13 cellular contexts compared by ENCODE assay signal in the genomic region with DNA sequence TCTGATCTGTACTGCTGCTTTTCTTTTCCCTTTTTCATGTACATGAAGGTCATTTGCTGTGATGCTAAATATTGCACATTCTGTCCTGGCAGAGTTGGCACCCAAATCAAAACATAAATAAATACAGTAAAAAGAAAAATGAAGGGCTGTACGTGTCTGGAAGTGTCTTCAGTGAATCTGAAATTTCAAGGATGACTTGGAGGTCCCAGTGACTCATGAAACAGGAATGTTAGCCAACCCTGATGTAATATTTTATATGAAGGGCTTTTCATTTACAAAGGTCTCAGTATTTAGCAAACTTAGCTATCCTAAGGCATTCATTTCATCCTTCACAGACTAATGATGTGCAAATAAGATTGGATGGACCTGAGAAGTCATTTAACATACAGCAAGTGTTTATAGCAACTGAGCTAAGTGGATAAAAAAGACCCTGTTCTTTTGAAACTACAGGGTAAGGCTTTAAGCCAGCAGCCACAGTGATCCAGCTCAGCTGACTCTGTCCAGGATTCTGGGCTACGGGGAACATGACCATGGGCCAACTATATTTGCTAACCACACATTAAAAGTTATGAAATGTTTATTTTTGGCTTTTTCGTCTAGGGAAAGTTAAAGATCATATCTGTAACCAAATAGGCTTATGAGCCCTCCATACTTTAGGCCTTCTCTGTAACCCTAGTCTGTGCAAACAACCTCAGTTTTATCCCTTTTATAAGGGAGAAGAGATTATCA.
DNase-seq lines count a peak whose midpoint lies in the region; ATAC-seq and TF ChIP-seq lines count a peak whose summit lies in the region.
"Had no signal": no experiment of that assay in that cellular context is flagged by ENCODE, and none has a peak within 500 bp of the region (broad histone marks: within the 10 kb centered on the region; RNA-seq: fewer than 3 reads in every experiment).

No MANE protein-coding gene starts in this region.

- peaks cover 37% of the 10 kb centered on the region for H3K4me1 ChIP-seq in adipocyte (ENCODE audit: control insufficient read depth, insufficient read depth, low read length)

- no peaks in the 10 kb centered on the region for H3K27me3 ChIP-seq in adipocyte (replicated peaks; ENCODE audit: control insufficient read depth, insufficient read depth, low read length)
- H3K27me3 ChIP-seq: ovary had no signal

- peak overlapping the region; percentile 31 for H3K9ac ChIP-seq in adipocyte (ENCODE audit: low read length)

- no peaks in the 10 kb centered on the region for H3K9me3 ChIP-seq in adipocyte (ENCODE audit: control insufficient read depth, low read length)
- H3K9me3 ChIP-seq: ovary had no signal

- peak overlapping the region; percentile 45 for H3K4me3 ChIP-seq in adipocyte (ENCODE audit: low read length)
- H3K4me3 ChIP-seq in fibroblast of villous mesenchyme (ENCODE audit: low read depth, low read length): no peak overlapping the region
- no peak overlapping the region for H3K4me3 ChIP-seq in skeletal muscle cell (ENCODE audit: low read depth, low read length)
- H3K4me3 ChIP-seq: ovary had no signal

- TF ChIP-seq CTCF in fibroblast of villous mesenchyme (IDR thresholded peaks at IDR 0.05; ENCODE audit: insufficient read depth, low read depth, low read length): no peak

- DNase-seq in NCI-H2029 (lab: John Stamatoyannopoulos, UW): peak; percentile 3
- DNase-seq in NCI-H2029 treated with DMSO at 0.1 percent for 48 hours (lab: John Stamatoyannopoulos, UW): no peak
- peak; percentile 82 for DNase-seq in adipocyte (ENCODE audit: low read depth)
- DNase-seq in fibroblast of villous mesenchyme (ENCODE audit: low read depth): peak; percentile 32
- DNase-seq in skeletal muscle cell (ENCODE audit: low read depth): peak; percentile 53
- DNase-seq in C1 segment of cervical spinal cord (lab: John Stamatoyannopoulos, UW): no peak
- DNase-seq in NCI-H1694 treated with DMSO at 0.1 percent for 48 hours (lab: John Stamatoyannopoulos, UW): no peak
- DNase-seq: amygdala, DMS79, erythroblast, left colon, ovary had no signal

- H3K36me3 ChIP-seq in adipocyte (ENCODE audit: control insufficient read depth, insufficient read depth, low read length, severe bottlenecking): no peaks in the 10 kb centered on the region
- H3K36me3 ChIP-seq: ovary had no signal

- ATAC-seq in HG03139 (IDR thresholded peaks at IDR 0.05; ENCODE audit: unreplicated experiment): no peak
- ATAC-seq: left colon had no signal

Comparison
In these comparisons a context has a peak if more than half of its experiments do, and no peak if none do; other contexts are left out.
1. DNase-seq: peak in NCI-H2029 (single experiment), adipocyte (single experiment), fibroblast of villous mesenchyme (single experiment) and skeletal muscle cell (single experiment); none in NCI-H2029 treated with DMSO at 0.1 percent for 48 hours (single experiment), C1 segment of cervical spinal cord (0 of 14) and NCI-H1694 treated with DMSO at 0.1 percent for 48 hours (single experiment).